Comparison of ENCODE assay signal across 1 cellular context in the genomic region with DNA sequence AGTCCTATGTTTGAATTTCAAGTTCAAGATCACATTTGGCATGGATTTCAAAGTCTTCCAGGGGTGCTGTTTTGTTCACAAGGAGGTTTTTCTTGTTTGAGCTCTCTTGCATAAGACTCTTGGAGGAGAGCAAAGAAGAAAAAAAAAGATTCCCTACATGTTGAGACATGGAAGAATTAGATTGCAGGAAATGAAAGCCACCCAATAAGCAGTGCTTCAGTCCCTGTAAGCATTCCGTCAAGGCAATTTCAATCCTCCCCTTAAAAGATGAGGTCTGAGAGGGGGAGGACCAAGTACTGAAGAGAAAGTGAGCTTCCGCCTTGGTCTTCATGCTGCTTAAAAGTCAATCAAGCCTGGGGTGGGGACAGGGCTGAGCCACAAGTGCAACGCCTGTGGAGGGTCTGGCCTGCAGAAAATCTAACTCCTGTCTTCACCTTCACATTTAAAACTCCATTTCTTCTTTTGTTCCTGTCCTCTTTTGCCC.
TF ChIP-seq lines count a peak whose summit lies in the region.

No MANE protein-coding gene starts in this region.

TF ChIP-seq in HepG2, 621 proteins besides CTCF, POLR2A, EP300 and RAD21:
- TF ChIP-seq ZNF292 (CRISPR knock-in tag; IDR thresholded peaks at IDR 0.05; ENCODE audit: borderline replicate concordance, low read depth) (no peak), RARA (CRISPR knock-in tag; IDR thresholded peaks at IDR 0.05) (no peak)
